Comparison of ENCODE assay signal across 15 cellular contexts in genomic region chr12:67578976-67579661, GRCh38.
DNase-seq lines count a peak whose midpoint lies in the region; ATAC-seq and TF ChIP-seq lines count a peak whose summit lies in the region.
"Had no signal": no experiment of that assay in that cellular context is flagged by ENCODE, and none has a peak within 500 bp of the region (broad histone marks: within the 10 kb centered on the region; RNA-seq: fewer than 3 reads in every experiment).

No MANE protein-coding gene starts in this region.

- peaks cover 31% of the 10 kb centered on the region for H3K4me1 ChIP-seq in CD4-positive, CD25-positive, alpha-beta regulatory T cell (ENCODE audit: control insufficient read depth, insufficient read depth, low read length, poor library complexity, severe bottlenecking)

- peaks cover 0 to 7% (median 2%) of the 10 kb centered on the region in 7 donors for H3K9me3 Mint-ChIP-seq in CD4-positive, CD25-positive, alpha-beta regulatory T cell
- H3K9me3 Mint-ChIP-seq in activated CD8-positive, alpha-beta T cell treated with anti-CD3 and anti-CD28 coated beads for 36 hours: no peaks in the 10 kb centered on the region

- H3K36me3 Mint-ChIP-seq in CD4-positive, CD25-positive, alpha-beta regulatory T cell: no peaks in the 10 kb centered on the region
- no peaks in the 10 kb centered on the region for H3K36me3 Mint-ChIP-seq in activated CD8-positive, alpha-beta T cell treated with anti-CD3 and anti-CD28 coated beads for 36 hours (ENCODE audit: low read depth)
- H3K36me3 Mint-ChIP-seq: mesothelial cell of epicardium had no signal

- intact Hi-C loops in activated CD8-positive, alpha-beta T cell treated with anti-CD3 and anti-CD28 coated beads for 36 hours (cut with micrococcal nuclease): no loop called here

- CTCF ChIA-PET in activated CD8-positive, alpha-beta T cell treated with anti-CD3 and anti-CD28 coated beads for 36 hours (lab: Charles Lee): interaction anchor here (0.5 to 2.1 kb wide), 4 partner anchors 12 to 738 kb away, joined by 3 to 4 read pairs (median 4); no protein-coding TSS in a partner anchor

- peaks cover 15% of the 10 kb centered on the region for H3K27me3 Mint-ChIP-seq in CD4-positive, CD25-positive, alpha-beta regulatory T cell
- peaks cover 5% of the 10 kb centered on the region for H3K27me3 Mint-ChIP-seq in activated CD8-positive, alpha-beta T cell treated with anti-CD3 and anti-CD28 coated beads for 36 hours
- H3K27me3 Mint-ChIP-seq: progenitor cell of endocrine pancreas had no signal

- peak in 2 of 3 donors; percentile 60 to 65 for DNase-seq in CD4-positive, CD25-positive, alpha-beta regulatory T cell
- DNase-seq in Jurkat, Clone E6-1 (ENCODE audit: low read depth, low spot score): peak; percentile 77
- peak; percentile 36 for DNase-seq in activated CD8-positive, alpha-beta T cell treated with anti-CD3 and anti-CD28 coated beads for 36 hours
- peak; percentile 1 for DNase-seq in kidney glomerular epithelial cell (lab: John Stamatoyannopoulos, UW)
- DNase-seq in HUDEP-2 (lab: John Stamatoyannopoulos, UW; ENCODE audit: unreplicated experiment in 76 of 76): no peak
- no peak for DNase-seq in hypothalamus (lab: John Stamatoyannopoulos, UW)
- DNase-seq in cerebellar cortex (ENCODE audit: low spot score): no peak
- DNase-seq in superior temporal gyrus (ENCODE audit: extremely low spot score): no peak
- DNase-seq: activated CD8-positive, alpha-beta memory T cell treated with anti-CD3 and anti-CD28 coated beads, Interleukin-2, amount 50 U/mL, for 4 hours; erythroblast; NCI-H1048; NCI-H345; stimulated activated CD4-positive, alpha-beta T cell treated with anti-CD3 and anti-CD28 coated beads, Interleukin-4, amount 100 ng/mL, for 4 hours had no signal

- H3K4me1 Mint-ChIP-seq in CD4-positive, CD25-positive, alpha-beta regulatory T cell: peaks cover 30 to 63% (median 41%) of the 10 kb centered on the region in 4 donors
- peaks cover 41% of the 10 kb centered on the region for H3K4me1 Mint-ChIP-seq in activated CD8-positive, alpha-beta T cell treated with anti-CD3 and anti-CD28 coated beads for 36 hours (ENCODE audit: low read depth)

- H3K27me3 ChIP-seq in CD4-positive, CD25-positive, alpha-beta regulatory T cell (ENCODE audit: control insufficient read depth, insufficient read depth, low read length): no peaks in the 10 kb centered on the region

- H3K36me3 ChIP-seq in CD4-positive, CD25-positive, alpha-beta regulatory T cell (ENCODE audit: control insufficient read depth, insufficient read depth, low read length): no peaks in the 10 kb centered on the region

- H3K9me3 ChIP-seq in CD4-positive, CD25-positive, alpha-beta regulatory T cell (ENCODE audit: control insufficient read depth in 2 of 2, low read length in 2 of 2): no peaks in the 10 kb centered on the region

- ATAC-seq in CD4-positive, CD25-positive, alpha-beta regulatory T cell (ENCODE audit: low read depth in 2 of 2): peak; percentile 78 to 86
- peak; percentile 78 for ATAC-seq in activated CD8-positive, alpha-beta T cell treated with anti-CD3 and anti-CD28 coated beads for 36 hours

- H3K4me3 ChIP-seq in CD4-positive, CD25-positive, alpha-beta regulatory T cell (ENCODE audit: low read depth, low read length): peak overlapping the region; percentile 73
- no peak overlapping the region for H3K4me3 ChIP-seq in Jurkat, Clone E6-1 (ENCODE audit: low read length)

- no peak for TF ChIP-seq CTCF in activated CD8-positive, alpha-beta T cell treated with anti-CD3 and anti-CD28 coated beads for 36 hours (IDR thresholded peaks at IDR 0.05)

- H3K27ac Mint-ChIP-seq in CD4-positive, CD25-positive, alpha-beta regulatory T cell: peak overlapping the region; percentile 60 to 96 (median 62)
- H3K27ac Mint-ChIP-seq in activated CD8-positive, alpha-beta T cell treated with anti-CD3 and anti-CD28 coated beads for 36 hours: peak overlapping the region; percentile 22
- H3K27ac Mint-ChIP-seq: mesothelial cell of epicardium, progenitor cell of endocrine pancreas had no signal

- H3K4me3 Mint-ChIP-seq in CD4-positive, CD25-positive, alpha-beta regulatory T cell: peak overlapping the region; percentile 58 to 85 (median 78)
- H3K4me3 Mint-ChIP-seq in activated CD8-positive, alpha-beta T cell treated with anti-CD3 and anti-CD28 coated beads for 36 hours: no peak overlapping the region
- H3K4me3 Mint-ChIP-seq: mesothelial cell of epicardium had no signal

- POLR2A ChIA-PET in activated CD8-positive, alpha-beta T cell treated with anti-CD3 and anti-CD28 coated beads for 36 hours (lab: Charles Lee): interaction anchor here (1.6 kb wide), 1 partner anchor 12 kb away, joined by 3 read pairs; no protein-coding TSS in a partner anchor

- peak overlapping the region; percentile 52 for H3K27ac ChIP-seq in CD4-positive, CD25-positive, alpha-beta regulatory T cell (ENCODE audit: insufficient read depth, low read length, poor library complexity, severe bottlenecking)

Comparison
In these comparisons a context has a peak if more than half of its experiments do, and no peak if none do; other contexts are left out.
1. DNase-seq: peak in CD4-positive, CD25-positive, alpha-beta regulatory T cell (2 of 3), Jurkat, Clone E6-1 (single experiment), activated CD8-positive, alpha-beta T cell treated with anti-CD3 and anti-CD28 coated beads for 36 hours (single experiment) and kidney glomerular epithelial cell (single experiment); none in HUDEP-2 (0 of 76), hypothalamus (0 of 51), cerebellar cortex (single experiment) and superior temporal gyrus (single experiment).